ENCODE assay signal across 18 cellular contexts in genomic region chr10:116910924-116911323, GRCh38.
DNase-seq lines count a peak whose midpoint lies in the region; TF ChIP-seq lines count a peak whose summit lies in the region.
"Had no signal": no experiment of that assay in that cellular context is flagged by ENCODE, and none has a peak within 500 bp of the region (broad histone marks: within the 10 kb centered on the region; RNA-seq: fewer than 3 reads in every experiment).

No MANE protein-coding gene starts in this region.

- no peak for TF ChIP-seq CTCF in neural progenitor cell (IDR thresholded peaks at IDR 0.05)

- no peaks in the 10 kb centered on the region for H3K27me3 ChIP-seq in neural progenitor cell
- H3K27me3 ChIP-seq: MG63, Peyer's patch had no signal

- H2AFZ ChIP-seq in neural progenitor cell (replicated peaks) = no peak overlapping the region

- H3K9ac ChIP-seq in neural progenitor cell = no peak overlapping the region

- peak overlapping the region; percentile 0 for H3K27ac ChIP-seq in cingulate gyrus (ENCODE audit: low read depth, low read length)
- no peak overlapping the region for H3K27ac ChIP-seq in neural progenitor cell
- H3K27ac ChIP-seq: C4-2B, Peyer's patch, SK-N-MC had no signal

- H3K4me3 ChIP-seq in neural progenitor cell = no peak overlapping the region
- H3K4me3 ChIP-seq: MG63, Peyer's patch, SK-N-MC had no signal

- H3K36me3 Mint-ChIP-seq in neural progenitor cell = no peaks in the 10 kb centered on the region

- H3K27me3 Mint-ChIP-seq in neural progenitor cell (ENCODE audit: insufficient read depth, low read depth) = no peaks in the 10 kb centered on the region

- no peaks in the 10 kb centered on the region for H3F3A ChIP-seq in neural progenitor cell (ENCODE audit: low read depth)

- DNase-seq in Ammon's horn (ENCODE audit: low spot score) (peak; percentile 40), NCI-H1930 (lab: John Stamatoyannopoulos, UW) (peak; percentile 56 to 63), neural progenitor cell (ENCODE audit: low spot score) (no peak), DMS153 treated with DMSO at 0.1 percent for 48 hours (lab: John Stamatoyannopoulos, UW; ENCODE audit: unreplicated experiment) (no peak), dermis blood vessel endothelial cell (no peak), NCI-H2171 (lab: John Stamatoyannopoulos, UW) (no peak)
- DNase-seq: ACHN; DND-41; Kasumi-1; MG63; NCI-H1048; NCI-H1694 treated with DMSO at 0.1 percent for 48 hours; NCI-H510A; NK-92 treated with Interleukin-12 subunit alpha and Interleukin-12 subunit beta, amount 100 ng/mL, for 24 hours; Peyer's patch had no signal

- H3K79me2 ChIP-seq in neural progenitor cell (ENCODE audit: low read depth) = no peaks in the 10 kb centered on the region

- H3K9me3 Mint-ChIP-seq in neural progenitor cell = no peaks in the 10 kb centered on the region

- H3K4me1 ChIP-seq in neural progenitor cell = peaks cover 24% of the 10 kb centered on the region
- H3K4me1 ChIP-seq: Peyer's patch had no signal

- no peaks in the 10 kb centered on the region for H4K20me1 ChIP-seq in neural progenitor cell (ENCODE audit: low read depth)

- no peaks in the 10 kb centered on the region for H3K9me3 ChIP-seq in neural progenitor cell (ENCODE audit: low read depth)
- H3K9me3 ChIP-seq: MG63, Peyer's patch had no signal

- no peak overlapping the region for H3K4me3 Mint-ChIP-seq in neural progenitor cell

- no peak overlapping the region for H3K27ac Mint-ChIP-seq in neural progenitor cell

- H3K36me3 ChIP-seq in neural progenitor cell = no peaks in the 10 kb centered on the region

- peak overlapping the region; percentile 18 for H3K4me2 ChIP-seq in neural progenitor cell

- H3K4me1 Mint-ChIP-seq in neural progenitor cell = peaks cover 25% of the 10 kb centered on the region

Comparison
In these comparisons a context has a peak if more than half of its experiments do, and no peak if none do; other contexts are left out.
1. DNase-seq: peak in Ammon's horn (single experiment) and NCI-H1930 (2 of 2); none in neural progenitor cell (single experiment), DMS153 treated with DMSO at 0.1 percent for 48 hours (single experiment), dermis blood vessel endothelial cell (single experiment) and NCI-H2171 (single experiment).